ENCODE assay signal across 8 cellular contexts in genomic region chr6:36594029-36594815, GRCh38. TPM values are rescaled to one million over a fixed set of nuclear protein-coding genes. Genes with fewer than 3 reads are reported as not detected.
DNase-seq lines count a peak whose midpoint lies in the region; ATAC-seq and TF ChIP-seq lines count a peak whose summit lies in the region.

Gene SRSF3, plus strand, starts transcription at chr6:36594362. Its CDS starts 2,401 bp downstream, at chr6:36596763.

- intact Hi-C loops in CD4-positive, alpha-beta memory T cell (cut with micrococcal nuclease) = loop anchor here (1.0 kb wide), 5 partner anchors 47 to 280 kb away; partner anchors contain the start of genes KCTD20, PPIL1, PXT1 and STK38

- H3K27ac Mint-ChIP-seq in CD4-positive, alpha-beta memory T cell = peak within 1 kb of the TSS; percentile 97 to 100 (median 99)

- peaks cover 20 to 58% (median 35%) of the 10 kb centered on the region in 4 donors for H3K4me1 Mint-ChIP-seq in CD4-positive, alpha-beta memory T cell

- peak; percentile 42 to 53 for TF ChIP-seq RAD21 in liver (IDR thresholded peaks at IDR 0.05)

- peaks cover 0 to 17% (median 0%) of the 10 kb centered on the region in 8 donors for H3K9me3 Mint-ChIP-seq in CD4-positive, alpha-beta memory T cell

- peak; percentile 97 to 98 (median 98) for DNase-seq in CD4-positive, alpha-beta memory T cell
- peak; percentile 99 for DNase-seq in NCI-H82 (lab: John Stamatoyannopoulos, UW)
- DNase-seq in activated CD4-positive, alpha-beta T cell treated with anti-CD3 and anti-CD28 coated beads, Interleukin-2, amount 50 U/mL, for 48 hours = peak; percentile 91 to 94
- DNase-seq in dermis microvascular lymphatic vessel endothelial cell (ENCODE audit: low read depth in 2 of 2) = peak; percentile 95 to 99
- peak; percentile 96 for DNase-seq in stimulated activated CD4-positive, alpha-beta T cell treated with anti-CD3 and anti-CD28 coated beads, Interleukin-4, amount 100 ng/mL, for 24 hours

- H3K36me3 ChIP-seq in CD4-positive, alpha-beta memory T cell (ENCODE audit: insufficient read depth, low read length) = peaks cover 24% of the 10 kb centered on the region
- peaks cover 5 to 16% (median 11%) of the 10 kb centered on the region in 4 donors for H3K36me3 ChIP-seq in liver (ENCODE audit: control insufficient read depth in 4 of 4, insufficient read depth in 3 of 4, low read depth in 1 of 4, low read length in 3 of 4)

- ATAC-seq in GM19438 (IDR thresholded peaks at IDR 0.05; ENCODE audit: low read depth, unreplicated experiment) (peak; percentile 72), HG03575 (IDR thresholded peaks at IDR 0.05; ENCODE audit: extremely low read depth, insufficient number of reproducible peaks, low FRiP score, unreplicated experiment) (peak; percentile 36)

- H3K9ac ChIP-seq in liver (ENCODE audit: low read depth in 1 of 2, low read length in 2 of 2) = peak within 1 kb of the TSS; percentile 99 to 100

- H3K4me3 ChIP-seq in CD4-positive, alpha-beta memory T cell (ENCODE audit: low read length in 2 of 2) = peak within 1 kb of the TSS; percentile 89 to 91
- H3K4me3 ChIP-seq in liver (ENCODE audit: low read depth in 1 of 3, low read length in 3 of 3) = peak within 1 kb of the TSS; percentile 80 to 92 (median 83)

- peaks cover 47% of the 10 kb centered on the region in 2 donors for H3K36me3 Mint-ChIP-seq in CD4-positive, alpha-beta memory T cell

- no peaks in the 10 kb centered on the region for H3K27me3 Mint-ChIP-seq in CD4-positive, alpha-beta memory T cell

- H3K27me3 ChIP-seq in CD4-positive, alpha-beta memory T cell (ENCODE audit: insufficient read depth, low read length) = no peaks in the 10 kb centered on the region
- H3K27me3 ChIP-seq in liver (ENCODE audit: control insufficient read depth in 4 of 4, insufficient read depth in 4 of 4, low read length in 3 of 4) = no peaks in the 10 kb centered on the region

- TF ChIP-seq CTCF in liver (IDR thresholded peaks at IDR 0.05; ENCODE audit: low read depth, low read length, missing input control) = peak; percentile 53

- CTCF ChIA-PET in CD4-positive, alpha-beta memory T cell (lab: Charles Lee; ENCODE audit: partially characterized antibody) = interaction anchor here (0.9 to 1.6 kb wide), 5 partner anchors 21 to 171 kb away, joined by 3 to 5 read pairs (median 4); no protein-coding TSS in a partner anchor

- POLR2A ChIA-PET in CD4-positive, alpha-beta memory T cell (lab: Charles Lee; ENCODE audit: partially characterized antibody) = interaction anchor here (0.6 to 12.4 kb wide), 29 partner anchors 8 to 567 kb away, joined by 3 to 214 read pairs (median 3); partner anchors contain the start of genes CDKN1A, MAPK14 and STK38

- H3K9me3 ChIP-seq in CD4-positive, alpha-beta memory T cell (ENCODE audit: control insufficient read depth in 1 of 2, low read length in 2 of 2) = no peaks in the 10 kb centered on the region
- H3K9me3 ChIP-seq in liver (ENCODE audit: control insufficient read depth in 4 of 4, low read length in 3 of 4) = no peaks in the 10 kb centered on the region

- H3K4me3 Mint-ChIP-seq in CD4-positive, alpha-beta memory T cell = peak within 1 kb of the TSS; percentile 92 to 100 (median 98)

- WGBS in liver = under 1% methylated on average over 58 of the region's 58 CpGs

- H3K27ac ChIP-seq in CD4-positive, alpha-beta memory T cell (ENCODE audit: low read depth, low read length) = peak within 1 kb of the TSS; percentile 94
- H3K27ac ChIP-seq in liver (ENCODE audit: low read depth in 1 of 2, low read length in 2 of 2) = peak within 1 kb of the TSS; percentile 92 to 98

- H3K4me1 ChIP-seq in CD4-positive, alpha-beta memory T cell (ENCODE audit: insufficient read depth, low read length) = peaks cover 46% of the 10 kb centered on the region
- H3K4me1 ChIP-seq in liver (ENCODE audit: control insufficient read depth in 4 of 4, insufficient read depth in 4 of 4, low read length in 3 of 4) = peaks cover 5 to 36% (median 31%) of the 10 kb centered on the region in 4 donors

TF ChIP-seq in liver, 16 proteins besides CTCF, POLR2A, EP300 and RAD21:
- TF ChIP-seq GABPA (IDR thresholded peaks at IDR 0.05 in 1 of 2, conservative IDR thresholded peaks at IDR 0.05 in 1 of 2) (no peak), RXRA (IDR thresholded peaks at IDR 0.05) (peak; percentile 83), HNF4A (conservative IDR thresholded peaks at IDR 0.05) (no peak), TAF1 (conservative IDR thresholded peaks at IDR 0.05) (peak; percentile 99), SP1 (IDR thresholded peaks at IDR 0.05) (peak; percentile 81), YY1 (IDR thresholded peaks at IDR 0.05) (peak; percentile 99), JUND (IDR thresholded peaks at IDR 0.05) (peak in 1 of 2 donors; percentile 8), FOXA1 (IDR thresholded peaks at IDR 0.05) (no peak), ZBTB33 (IDR thresholded peaks at IDR 0.05) (peak; percentile 50), FOXA2 (IDR thresholded peaks at IDR 0.05) (no peak), NR2F2 (IDR thresholded peaks at IDR 0.05) (peak; percentile 7), EGR1 (IDR thresholded peaks at IDR 0.05; ENCODE audit: low read depth in 2 of 2) (no peak)
- TF ChIP-seq, protein P1, sequence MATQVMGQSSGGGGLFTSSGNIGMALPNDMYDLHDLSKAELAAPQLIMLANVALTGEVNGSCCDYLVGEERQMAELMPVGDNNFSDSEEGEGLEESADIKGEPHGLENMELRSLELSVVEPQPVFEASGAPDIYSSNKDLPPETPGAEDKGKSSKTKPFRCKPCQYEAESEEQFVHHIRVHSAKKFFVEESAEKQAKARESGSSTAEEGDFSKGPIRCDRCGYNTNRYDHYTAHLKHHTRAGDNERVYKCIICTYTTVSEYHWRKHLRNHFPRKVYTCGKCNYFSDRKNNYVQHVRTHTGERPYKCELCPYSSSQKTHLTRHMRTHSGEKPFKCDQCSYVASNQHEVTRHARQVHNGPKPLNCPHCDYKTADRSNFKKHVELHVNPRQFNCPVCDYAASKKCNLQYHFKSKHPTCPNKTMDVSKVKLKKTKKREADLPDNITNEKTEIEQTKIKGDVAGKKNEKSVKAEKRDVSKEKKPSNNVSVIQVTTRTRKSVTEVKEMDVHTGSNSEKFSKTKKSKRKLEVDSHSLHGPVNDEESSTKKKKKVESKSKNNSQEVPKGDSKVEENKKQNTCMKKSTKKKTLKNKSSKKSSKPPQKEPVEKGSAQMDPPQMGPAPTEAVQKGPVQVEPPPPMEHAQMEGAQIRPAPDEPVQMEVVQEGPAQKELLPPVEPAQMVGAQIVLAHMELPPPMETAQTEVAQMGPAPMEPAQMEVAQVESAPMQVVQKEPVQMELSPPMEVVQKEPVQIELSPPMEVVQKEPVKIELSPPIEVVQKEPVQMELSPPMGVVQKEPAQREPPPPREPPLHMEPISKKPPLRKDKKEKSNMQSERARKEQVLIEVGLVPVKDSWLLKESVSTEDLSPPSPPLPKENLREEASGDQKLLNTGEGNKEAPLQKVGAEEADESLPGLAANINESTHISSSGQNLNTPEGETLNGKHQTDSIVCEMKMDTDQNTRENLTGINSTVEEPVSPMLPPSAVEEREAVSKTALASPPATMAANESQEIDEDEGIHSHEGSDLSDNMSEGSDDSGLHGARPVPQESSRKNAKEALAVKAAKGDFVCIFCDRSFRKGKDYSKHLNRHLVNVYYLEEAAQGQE (IDR thresholded peaks at IDR 0.05) = peak; percentile 96
- TF ChIP-seq, protein P2, sequence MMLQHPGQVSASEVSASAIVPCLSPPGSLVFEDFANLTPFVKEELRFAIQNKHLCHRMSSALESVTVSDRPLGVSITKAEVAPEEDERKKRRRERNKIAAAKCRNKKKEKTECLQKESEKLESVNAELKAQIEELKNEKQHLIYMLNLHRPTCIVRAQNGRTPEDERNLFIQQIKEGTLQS (IDR thresholded peaks at IDR 0.05) = peak; percentile 11

RNA-seq across cellular contexts. Expression of gene SRSF3, which starts in this region (rescaled TPM):
- total RNA-seq in CD4-positive, alpha-beta memory T cell = 100 to 1,000 TPM; 337 to 350 TPM
- 100 to 1,000 TPM; 293 to 328 TPM for polyA plus RNA-seq in CD4-positive, alpha-beta memory T cell
- total RNA-seq in dermis microvascular lymphatic vessel endothelial cell (227 and 298 TPM in 2 replicates), liver (100 to 1,000 TPM in 1 of 2 donors, 10 to 100 TPM in 1; 62.8 to 101 TPM)
- polyA plus RNA-seq in liver = 100 to 1,000 TPM; 101 to 103 TPM

Comparison
In these comparisons a context has a peak if more than half of its experiments do, and no peak if none do; other contexts are left out.
1. Peak in every context shown above with its lines: DNase-seq, ATAC-seq, H3K4me3 ChIP-seq and H3K27ac ChIP-seq.